Comparison of ENCODE assay signal across 1 cellular context in the genomic region with DNA sequence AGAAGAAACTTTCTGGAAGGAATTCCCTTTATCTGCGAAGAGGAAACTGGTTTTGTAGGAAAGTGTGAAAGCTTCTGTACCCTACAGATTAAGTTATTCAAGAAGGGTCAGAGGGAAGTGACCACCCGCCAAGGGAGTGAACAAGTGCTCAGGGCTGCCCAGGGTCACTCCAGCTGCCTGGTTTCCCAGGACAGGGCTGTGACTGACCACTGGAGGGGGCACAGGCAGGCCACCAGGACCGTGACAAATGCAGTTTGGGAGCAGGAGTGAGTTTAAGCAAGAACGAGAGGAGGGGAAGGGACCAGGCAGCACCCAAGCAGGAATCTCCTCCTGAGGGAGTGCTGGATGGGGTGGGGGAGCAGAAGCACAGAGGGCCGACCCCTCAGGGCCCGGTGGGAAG.
A peak's percentile ranks its signal among the peaks of the same experiment; 100 is the strongest.
TF ChIP-seq lines count a peak whose summit lies in the region.

No MANE protein-coding gene starts in this region.

TF ChIP-seq in HepG2, 621 proteins besides CTCF, POLR2A, EP300 and RAD21:
- 0 out of 2 replicates have a peak, but pooled peaks have one; percentile 13 for TF ChIP-seq STAG1 (CRISPR knock-in tag; IDR thresholded peaks at IDR 0.05)
- TF ChIP-seq, protein P1, sequence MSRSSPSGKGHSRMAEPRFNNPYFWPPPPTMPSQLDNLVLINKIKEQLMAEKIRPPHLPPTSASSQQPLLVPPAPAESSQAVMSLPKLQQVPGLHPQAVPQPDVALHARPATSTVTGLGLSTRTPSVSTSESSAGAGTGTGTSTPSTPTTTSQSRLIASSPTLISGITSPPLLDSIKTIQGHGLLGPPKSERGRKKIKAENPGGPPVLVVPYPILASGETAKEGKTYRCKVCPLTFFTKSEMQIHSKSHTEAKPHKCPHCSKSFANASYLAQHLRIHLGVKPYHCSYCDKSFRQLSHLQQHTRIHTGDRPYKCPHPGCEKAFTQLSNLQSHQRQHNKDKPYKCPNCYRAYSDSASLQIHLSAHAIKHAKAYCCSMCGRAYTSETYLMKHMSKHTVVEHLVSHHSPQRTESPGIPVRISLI (CRISPR knock-in tag; IDR thresholded peaks at IDR 0.05; ENCODE audit: borderline replicate concordance): no peak
